ENCODE assay signal across 1 cellular context in the genomic region with DNA sequence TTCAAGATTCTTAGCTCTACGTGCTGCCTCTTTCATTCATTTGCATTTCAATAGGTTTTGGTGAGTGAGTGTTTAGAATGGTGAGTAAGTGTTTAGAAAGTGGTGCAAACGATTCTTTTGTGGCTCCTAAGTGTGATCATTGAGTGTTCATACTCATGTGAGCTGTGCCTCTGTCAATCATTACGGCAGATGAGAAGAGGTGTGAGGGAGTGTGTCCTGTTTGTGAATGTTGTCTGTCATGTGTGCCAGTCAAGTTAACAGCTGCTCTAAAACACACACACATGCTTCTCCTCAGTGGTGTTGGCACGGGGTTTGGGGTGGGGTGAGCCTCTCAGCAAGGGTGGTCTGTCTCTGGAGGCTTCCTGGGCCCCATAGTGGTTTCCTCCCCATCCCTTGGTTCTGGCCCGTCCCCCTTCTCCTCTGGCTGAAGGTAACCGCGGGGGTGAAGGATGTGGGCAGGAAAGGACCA.
TF ChIP-seq lines count a peak whose summit lies in the region.

No MANE protein-coding gene starts in this region.

TF ChIP-seq in HEK293T, 16 proteins besides CTCF, POLR2A, EP300 and RAD21:
- TF ChIP-seq, protein P1, sequence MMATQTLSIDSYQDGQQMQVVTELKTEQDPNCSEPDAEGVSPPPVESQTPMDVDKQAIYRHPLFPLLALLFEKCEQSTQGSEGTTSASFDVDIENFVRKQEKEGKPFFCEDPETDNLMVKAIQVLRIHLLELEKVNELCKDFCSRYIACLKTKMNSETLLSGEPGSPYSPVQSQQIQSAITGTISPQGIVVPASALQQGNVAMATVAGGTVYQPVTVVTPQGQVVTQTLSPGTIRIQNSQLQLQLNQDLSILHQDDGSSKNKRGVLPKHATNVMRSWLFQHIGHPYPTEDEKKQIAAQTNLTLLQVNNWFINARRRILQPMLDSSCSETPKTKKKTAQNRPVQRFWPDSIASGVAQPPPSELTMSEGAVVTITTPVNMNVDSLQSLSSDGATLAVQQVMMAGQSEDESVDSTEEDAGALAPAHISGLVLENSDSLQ (IDR thresholded peaks at IDR 0.05): peak; percentile 54; the same call in 1 of the 2 replicates
- TF ChIP-seq ELF4 (IDR thresholded peaks at IDR 0.05): no peak
